Comparison of ENCODE assay signal across 11 cellular contexts in genomic region chr3:138861755-138862333, GRCh38.
A peak's percentile ranks its signal among the peaks of the same experiment; 100 is the strongest.
DNase-seq lines count a peak whose midpoint lies in the region; ATAC-seq lines count a peak whose summit lies in the region.
"Had no signal": no experiment of that assay in that cellular context is flagged by ENCODE, and none has a peak within 500 bp of the region (broad histone marks: within the 10 kb centered on the region; RNA-seq: fewer than 3 reads in every experiment).

No MANE protein-coding gene starts in this region.

- ATAC-seq in stimulated activated effector memory CD8-positive, alpha-beta T cell treated with anti-CD3 and anti-CD28 coated beads, Interleukin-12 subunit alpha, Interleukin-12 subunit beta, amount 100 ng/mL, for 72 hours = no peak

- H3K4me3 Mint-ChIP-seq in stimulated activated effector memory CD8-positive, alpha-beta T cell treated with anti-CD3 and anti-CD28 coated beads, Interleukin-12 subunit alpha, Interleukin-12 subunit beta, amount 100 ng/mL, for 72 hours = no peak overlapping the region
- H3K4me3 Mint-ChIP-seq: activated CD4-positive, alpha-beta T cell treated with anti-CD3 and anti-CD28 coated beads, Interleukin-2, amount 10 ng/mL, durations not matched to agents 24 days and 14 days had no signal

- H3K4me3 ChIP-seq in iPS-15b (ENCODE audit: low read depth, low read length) = peak overlapping the region; percentile 44
- H3K4me3 ChIP-seq in subcutaneous abdominal adipose tissue (ENCODE audit: low read depth in 1 of 5, low read length in 5 of 5) = no peak overlapping the region
- H3K4me3 ChIP-seq: lung had no signal

- H3K4me1 Mint-ChIP-seq in stimulated activated effector memory CD8-positive, alpha-beta T cell treated with anti-CD3 and anti-CD28 coated beads, Interleukin-12 subunit alpha, Interleukin-12 subunit beta, amount 100 ng/mL, for 72 hours = peaks cover 11% of the 10 kb centered on the region

- peak overlapping the region; percentile 27 for H3K27ac ChIP-seq in subcutaneous abdominal adipose tissue (ENCODE audit: low read depth, low read length)

- H3K9me3 ChIP-seq in iPS-15b (ENCODE audit: control insufficient read depth, insufficient read depth, low read length) (no peaks in the 10 kb centered on the region), subcutaneous abdominal adipose tissue (ENCODE audit: control insufficient read depth in 5 of 5, low read length in 5 of 5) (no peaks in the 10 kb centered on the region)

- no peak overlapping the region for H3K27ac Mint-ChIP-seq in stimulated activated effector memory CD8-positive, alpha-beta T cell treated with anti-CD3 and anti-CD28 coated beads, Interleukin-12 subunit alpha, Interleukin-12 subunit beta, amount 100 ng/mL, for 72 hours
- H3K27ac Mint-ChIP-seq: activated CD4-positive, alpha-beta T cell treated with anti-CD3 and anti-CD28 coated beads, Interleukin-2, amount 10 ng/mL, durations not matched to agents 24 days and 14 days had no signal

- H3K27me3 ChIP-seq in iPS-15b (ENCODE audit: control insufficient read depth, insufficient read depth, low read length) = no peaks in the 10 kb centered on the region
- no peaks in the 10 kb centered on the region for H3K27me3 ChIP-seq in subcutaneous abdominal adipose tissue (ENCODE audit: control insufficient read depth in 5 of 5, insufficient read depth in 4 of 5, low read length in 5 of 5)

- H3K36me3 ChIP-seq in iPS-15b (ENCODE audit: control insufficient read depth, insufficient read depth, low read length) = no peaks in the 10 kb centered on the region
- no peaks in the 10 kb centered on the region for H3K36me3 ChIP-seq in subcutaneous abdominal adipose tissue (ENCODE audit: control insufficient read depth in 5 of 5, insufficient read depth in 5 of 5, low read length in 5 of 5)

- DNase-seq in DMS 273 (lab: John Stamatoyannopoulos, UW; ENCODE audit: unreplicated experiment) = peak; percentile 19
- no peak for DNase-seq in DMS 273 treated with DMSO at 0.1 percent for 48 hours (lab: John Stamatoyannopoulos, UW)
- peak; percentile 74 for DNase-seq in astrocyte of the hippocampus (ENCODE audit: low read depth, low spot score)
- no peak for DNase-seq in stimulated activated effector memory CD8-positive, alpha-beta T cell treated with anti-CD3 and anti-CD28 coated beads, Interleukin-12 subunit alpha, Interleukin-12 subunit beta, amount 100 ng/mL, for 72 hours (ENCODE audit: low spot score in 2 of 2)
- no peak for DNase-seq in NCI-H510A (lab: John Stamatoyannopoulos, UW)
- no peak for DNase-seq in kidney glomerular epithelial cell (lab: John Stamatoyannopoulos, UW)
- DNase-seq: activated CD4-positive, alpha-beta T cell treated with anti-CD3 and anti-CD28 coated beads, Interleukin-2, amount 10 ng/mL, durations not matched to agents 24 days and 14 days; stimulated activated CD4-positive, alpha-beta T cell treated with anti-CD3 and anti-CD28 coated beads, Interleukin-4, amount 100 ng/mL, for 1 hour had no signal

- peaks cover 19% of the 10 kb centered on the region for H3K4me1 ChIP-seq in iPS-15b (ENCODE audit: control insufficient read depth, insufficient read depth, low read length)
- peaks cover 5 to 17% (median 15%) of the 10 kb centered on the region in 5 donors for H3K4me1 ChIP-seq in subcutaneous abdominal adipose tissue (ENCODE audit: control insufficient read depth in 5 of 5, insufficient read depth in 5 of 5, low read length in 5 of 5)

- H3K9ac ChIP-seq in iPS-15b (ENCODE audit: low read depth, low read length) = no peak overlapping the region
- H3K9ac ChIP-seq in subcutaneous abdominal adipose tissue (ENCODE audit: low read length in 5 of 5) = no peak overlapping the region

- no peaks in the 10 kb centered on the region for H3K36me3 Mint-ChIP-seq in stimulated activated effector memory CD8-positive, alpha-beta T cell treated with anti-CD3 and anti-CD28 coated beads, Interleukin-12 subunit alpha, Interleukin-12 subunit beta, amount 100 ng/mL, for 72 hours

- no peaks in the 10 kb centered on the region for H3K9me3 Mint-ChIP-seq in stimulated activated effector memory CD8-positive, alpha-beta T cell treated with anti-CD3 and anti-CD28 coated beads, Interleukin-12 subunit alpha, Interleukin-12 subunit beta, amount 100 ng/mL, for 72 hours
- H3K9me3 Mint-ChIP-seq: activated CD4-positive, alpha-beta T cell treated with anti-CD3 and anti-CD28 coated beads, Interleukin-2, amount 10 ng/mL, durations not matched to agents 24 days and 14 days had no signal

Comparison
In these comparisons a context has a peak if more than half of its experiments do, and no peak if none do; other contexts are left out.
1. DNase-seq: peak in DMS 273 (single experiment) and astrocyte of the hippocampus (single experiment); none in DMS 273 treated with DMSO at 0.1 percent for 48 hours (single experiment), stimulated activated effector memory CD8-positive, alpha-beta T cell treated with anti-CD3 and anti-CD28 coated beads, Interleukin-12 subunit alpha, Interleukin-12 subunit beta, amount 100 ng/mL, for 72 hours (0 of 2), NCI-H510A (single experiment) and kidney glomerular epithelial cell (single experiment).